In genomic region chr5:127909078-127909477, GRCh38 we compare ENCODE assay signal across 8 cellular contexts.
DNase-seq lines count a peak whose midpoint lies in the region; ATAC-seq and TF ChIP-seq lines count a peak whose summit lies in the region.

No MANE protein-coding gene starts in this region.

- no peaks in the 10 kb centered on the region for H3K36me3 Mint-ChIP-seq in activated CD4-positive, alpha-beta T cell treated with anti-CD3 and anti-CD28 coated beads, Interleukin-2, amount 10 ng/mL, durations not matched to agents 7 days and 5 days (ENCODE audit: low read depth)

- POLR2A ChIA-PET in activated CD4-positive, alpha-beta T cell treated with anti-CD3 and anti-CD28 coated beads, Interleukin-2, amount 10 ng/mL, durations not matched to agents 7 days and 5 days (lab: Charles Lee) = no interaction called here

- no peaks in the 10 kb centered on the region for H3K9me3 Mint-ChIP-seq in activated CD4-positive, alpha-beta T cell treated with anti-CD3 and anti-CD28 coated beads, Interleukin-2, amount 10 ng/mL, durations not matched to agents 7 days and 5 days

- CTCF ChIA-PET in activated CD4-positive, alpha-beta T cell treated with anti-CD3 and anti-CD28 coated beads, Interleukin-2, amount 10 ng/mL, durations not matched to agents 7 days and 5 days (lab: Charles Lee) = interaction anchor here (1.1 kb wide), 1 partner anchor 288 kb away, joined by 5 read pairs; no protein-coding TSS in a partner anchor

- no peak overlapping the region for H3K27ac Mint-ChIP-seq in activated CD4-positive, alpha-beta T cell treated with anti-CD3 and anti-CD28 coated beads, Interleukin-2, amount 10 ng/mL, durations not matched to agents 7 days and 5 days

- DNase-seq in activated CD4-positive, alpha-beta T cell treated with anti-CD3 and anti-CD28 coated beads, Interleukin-2, amount 10 ng/mL, durations not matched to agents 7 days and 5 days = peak; percentile 12
- DNase-seq in activated CD4-positive, alpha-beta T cell treated with anti-CD3 and anti-CD28 coated beads, Interleukin-2, amount 50 U/mL, for 1 hour = no peak
- peak in 1 of 2 experiments; percentile 5 for DNase-seq in HL-60 (ENCODE audit: low read depth in 1 of 2, low spot score in 1 of 2)
- peak; percentile 64 for DNase-seq in SW480 (ENCODE audit: low spot score)
- DNase-seq in left ventricle myocardium inferior = no peak
- DNase-seq in activated effector memory CD4-positive, alpha-beta T cell treated with anti-CD3 and anti-CD28 coated beads, Interleukin-2, amount 50 U/mL, for 16 hours = no peak
- no peak for DNase-seq in aorta

- peak; percentile 28 for TF ChIP-seq CTCF in HL-60 (IDR thresholded peaks at IDR 0.05; ENCODE audit: insufficient read depth, low read length)
- TF ChIP-seq CTCF in left ventricle myocardium inferior (IDR thresholded peaks at IDR 0.05; ENCODE audit: borderline replicate concordance) = peak; percentile 65

- no peak overlapping the region for H3K4me3 Mint-ChIP-seq in activated CD4-positive, alpha-beta T cell treated with anti-CD3 and anti-CD28 coated beads, Interleukin-2, amount 10 ng/mL, durations not matched to agents 7 days and 5 days

- no peak overlapping the region for H3K4me3 ChIP-seq in HL-60 (replicated peaks; ENCODE audit: insufficient read depth, low read length)
- no peak overlapping the region for H3K4me3 ChIP-seq in left ventricle myocardium inferior
- no peak overlapping the region for H3K4me3 ChIP-seq in aorta (ENCODE audit: low read length in 2 of 2)

- WGBS in aorta, 2 donors = 51 to 54% methylated on average over 3 of the region's 3 CpGs

- intact Hi-C loops in left ventricle myocardium inferior (cut with micrococcal nuclease) = no loop called here
- intact Hi-C loops in aorta (cut with DNase I) = no loop called here

- ATAC-seq in GM21529 (IDR thresholded peaks at IDR 0.05; ENCODE audit: unreplicated experiment) (peak; percentile 93), aorta (ENCODE audit: low FRiP score) (no peak)

- H3K4me1 Mint-ChIP-seq in activated CD4-positive, alpha-beta T cell treated with anti-CD3 and anti-CD28 coated beads, Interleukin-2, amount 10 ng/mL, durations not matched to agents 7 days and 5 days = no peaks in the 10 kb centered on the region

- H3K27ac ChIP-seq in HL-60 (replicated peaks) (no peak overlapping the region), left ventricle myocardium inferior (replicated peaks) (no peak overlapping the region), aorta (ENCODE audit: low read depth in 1 of 2, low read length in 2 of 2) (no peak overlapping the region)

- H3K9me3 ChIP-seq in left ventricle myocardium inferior (replicated peaks) = no peaks in the 10 kb centered on the region
- no peaks in the 10 kb centered on the region for H3K9me3 ChIP-seq in aorta (ENCODE audit: control insufficient read depth, low read length)

- H3K4me1 ChIP-seq in left ventricle myocardium inferior (peaks cover 14% of the 10 kb centered on the region), aorta (ENCODE audit: control insufficient read depth in 1 of 2, insufficient read depth in 2 of 2, low read length in 2 of 2) (no peaks in the 10 kb centered on the region)

- H3K27me3 Mint-ChIP-seq in activated CD4-positive, alpha-beta T cell treated with anti-CD3 and anti-CD28 coated beads, Interleukin-2, amount 10 ng/mL, durations not matched to agents 7 days and 5 days = no peaks in the 10 kb centered on the region

- H3K36me3 ChIP-seq in left ventricle myocardium inferior (no peaks in the 10 kb centered on the region), aorta (ENCODE audit: control insufficient read depth in 1 of 2, insufficient read depth in 2 of 2, low read length in 1 of 2) (no peaks in the 10 kb centered on the region)

- H3K27me3 ChIP-seq in HL-60 (ENCODE audit: insufficient read depth, poor library complexity, severe bottlenecking) (no peaks in the 10 kb centered on the region), left ventricle myocardium inferior (ENCODE audit: low read depth) (no peaks in the 10 kb centered on the region), aorta (ENCODE audit: control insufficient read depth in 1 of 2, insufficient read depth in 2 of 2, low read length in 1 of 2) (no peaks in the 10 kb centered on the region)

Comparison
In these comparisons a context has a peak if more than half of its experiments do, and no peak if none do; other contexts are left out.
1. DNase-seq: peak in activated CD4-positive, alpha-beta T cell treated with anti-CD3 and anti-CD28 coated beads, Interleukin-2, amount 10 ng/mL, durations not matched to agents 7 days and 5 days (single experiment) and SW480 (single experiment); none in activated CD4-positive, alpha-beta T cell treated with anti-CD3 and anti-CD28 coated beads, Interleukin-2, amount 50 U/mL, for 1 hour (single experiment), left ventricle myocardium inferior (single experiment), activated effector memory CD4-positive, alpha-beta T cell treated with anti-CD3 and anti-CD28 coated beads, Interleukin-2, amount 50 U/mL, for 16 hours (single experiment) and aorta (0 of 2).